ENCODE assay signal across 1 cellular context in the genomic region with DNA sequence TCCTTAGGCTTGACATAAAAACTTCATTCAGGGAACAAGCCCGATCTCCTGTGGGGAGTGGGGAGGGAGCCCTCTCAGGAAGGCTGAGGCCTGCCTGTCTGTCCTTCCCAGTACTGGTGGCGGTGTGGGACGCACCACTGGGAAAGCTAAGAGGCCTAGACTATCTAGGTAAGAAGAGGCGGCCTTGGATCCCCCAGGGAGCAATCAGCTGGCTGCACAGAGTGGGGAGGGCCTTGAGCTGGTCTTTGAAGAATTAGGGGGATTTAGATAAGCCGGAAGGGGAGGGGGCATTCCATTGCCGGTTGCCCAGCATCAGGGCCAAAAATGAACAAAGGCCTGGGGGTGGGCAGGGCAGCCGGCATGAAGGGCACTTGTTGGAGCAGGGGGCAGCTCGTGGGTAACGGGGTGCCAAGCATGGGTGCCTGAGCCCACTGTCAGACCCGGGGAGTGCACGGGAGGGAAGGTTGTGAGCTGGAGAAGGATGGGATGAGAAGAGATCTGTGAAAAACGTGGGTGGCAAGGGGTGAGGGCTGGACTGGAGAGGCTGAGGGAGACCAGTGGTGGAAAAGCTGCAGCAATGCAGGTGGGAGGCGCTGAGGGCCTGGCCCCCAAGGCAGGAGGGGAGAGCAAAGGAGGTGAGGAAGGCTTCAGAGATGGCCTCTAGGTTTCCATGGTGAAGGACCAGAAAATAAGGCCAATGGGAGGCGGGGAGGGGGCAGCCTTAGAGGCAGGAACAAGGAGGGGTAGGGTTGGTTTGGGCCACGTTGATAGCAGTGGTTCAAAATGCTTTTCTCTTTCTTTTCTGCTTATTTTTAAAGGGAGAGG.
A peak's percentile ranks its signal among the peaks of the same experiment; 100 is the strongest.
TF ChIP-seq lines count a peak whose summit lies in the region.

No MANE protein-coding gene starts in this region.

TF ChIP-seq in HepG2, 621 proteins besides CTCF, POLR2A, EP300 and RAD21 (continued from another document and continues in another):
- TF ChIP-seq, protein P1, sequence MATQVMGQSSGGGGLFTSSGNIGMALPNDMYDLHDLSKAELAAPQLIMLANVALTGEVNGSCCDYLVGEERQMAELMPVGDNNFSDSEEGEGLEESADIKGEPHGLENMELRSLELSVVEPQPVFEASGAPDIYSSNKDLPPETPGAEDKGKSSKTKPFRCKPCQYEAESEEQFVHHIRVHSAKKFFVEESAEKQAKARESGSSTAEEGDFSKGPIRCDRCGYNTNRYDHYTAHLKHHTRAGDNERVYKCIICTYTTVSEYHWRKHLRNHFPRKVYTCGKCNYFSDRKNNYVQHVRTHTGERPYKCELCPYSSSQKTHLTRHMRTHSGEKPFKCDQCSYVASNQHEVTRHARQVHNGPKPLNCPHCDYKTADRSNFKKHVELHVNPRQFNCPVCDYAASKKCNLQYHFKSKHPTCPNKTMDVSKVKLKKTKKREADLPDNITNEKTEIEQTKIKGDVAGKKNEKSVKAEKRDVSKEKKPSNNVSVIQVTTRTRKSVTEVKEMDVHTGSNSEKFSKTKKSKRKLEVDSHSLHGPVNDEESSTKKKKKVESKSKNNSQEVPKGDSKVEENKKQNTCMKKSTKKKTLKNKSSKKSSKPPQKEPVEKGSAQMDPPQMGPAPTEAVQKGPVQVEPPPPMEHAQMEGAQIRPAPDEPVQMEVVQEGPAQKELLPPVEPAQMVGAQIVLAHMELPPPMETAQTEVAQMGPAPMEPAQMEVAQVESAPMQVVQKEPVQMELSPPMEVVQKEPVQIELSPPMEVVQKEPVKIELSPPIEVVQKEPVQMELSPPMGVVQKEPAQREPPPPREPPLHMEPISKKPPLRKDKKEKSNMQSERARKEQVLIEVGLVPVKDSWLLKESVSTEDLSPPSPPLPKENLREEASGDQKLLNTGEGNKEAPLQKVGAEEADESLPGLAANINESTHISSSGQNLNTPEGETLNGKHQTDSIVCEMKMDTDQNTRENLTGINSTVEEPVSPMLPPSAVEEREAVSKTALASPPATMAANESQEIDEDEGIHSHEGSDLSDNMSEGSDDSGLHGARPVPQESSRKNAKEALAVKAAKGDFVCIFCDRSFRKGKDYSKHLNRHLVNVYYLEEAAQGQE (IDR thresholded peaks at IDR 0.05; ENCODE audit: borderline replicate concordance in 1 of 2, low read depth in 1 of 2, low read length in 2 of 2), result no peak
- TF ChIP-seq ZNF441 (CRISPR knock-in tag; IDR thresholded peaks at IDR 0.05; ENCODE audit: borderline replicate concordance), result no peak
- no peak for TF ChIP-seq ZNF10 (CRISPR knock-in tag; IDR thresholded peaks at IDR 0.05; ENCODE audit: borderline replicate concordance, low read depth)
- TF ChIP-seq MLLT10 (CRISPR knock-in tag; IDR thresholded peaks at IDR 0.05), result no peak
- no peak for TF ChIP-seq JDP2 (CRISPR knock-in tag; IDR thresholded peaks at IDR 0.05; ENCODE audit: borderline replicate concordance)
- TF ChIP-seq, protein P2, sequence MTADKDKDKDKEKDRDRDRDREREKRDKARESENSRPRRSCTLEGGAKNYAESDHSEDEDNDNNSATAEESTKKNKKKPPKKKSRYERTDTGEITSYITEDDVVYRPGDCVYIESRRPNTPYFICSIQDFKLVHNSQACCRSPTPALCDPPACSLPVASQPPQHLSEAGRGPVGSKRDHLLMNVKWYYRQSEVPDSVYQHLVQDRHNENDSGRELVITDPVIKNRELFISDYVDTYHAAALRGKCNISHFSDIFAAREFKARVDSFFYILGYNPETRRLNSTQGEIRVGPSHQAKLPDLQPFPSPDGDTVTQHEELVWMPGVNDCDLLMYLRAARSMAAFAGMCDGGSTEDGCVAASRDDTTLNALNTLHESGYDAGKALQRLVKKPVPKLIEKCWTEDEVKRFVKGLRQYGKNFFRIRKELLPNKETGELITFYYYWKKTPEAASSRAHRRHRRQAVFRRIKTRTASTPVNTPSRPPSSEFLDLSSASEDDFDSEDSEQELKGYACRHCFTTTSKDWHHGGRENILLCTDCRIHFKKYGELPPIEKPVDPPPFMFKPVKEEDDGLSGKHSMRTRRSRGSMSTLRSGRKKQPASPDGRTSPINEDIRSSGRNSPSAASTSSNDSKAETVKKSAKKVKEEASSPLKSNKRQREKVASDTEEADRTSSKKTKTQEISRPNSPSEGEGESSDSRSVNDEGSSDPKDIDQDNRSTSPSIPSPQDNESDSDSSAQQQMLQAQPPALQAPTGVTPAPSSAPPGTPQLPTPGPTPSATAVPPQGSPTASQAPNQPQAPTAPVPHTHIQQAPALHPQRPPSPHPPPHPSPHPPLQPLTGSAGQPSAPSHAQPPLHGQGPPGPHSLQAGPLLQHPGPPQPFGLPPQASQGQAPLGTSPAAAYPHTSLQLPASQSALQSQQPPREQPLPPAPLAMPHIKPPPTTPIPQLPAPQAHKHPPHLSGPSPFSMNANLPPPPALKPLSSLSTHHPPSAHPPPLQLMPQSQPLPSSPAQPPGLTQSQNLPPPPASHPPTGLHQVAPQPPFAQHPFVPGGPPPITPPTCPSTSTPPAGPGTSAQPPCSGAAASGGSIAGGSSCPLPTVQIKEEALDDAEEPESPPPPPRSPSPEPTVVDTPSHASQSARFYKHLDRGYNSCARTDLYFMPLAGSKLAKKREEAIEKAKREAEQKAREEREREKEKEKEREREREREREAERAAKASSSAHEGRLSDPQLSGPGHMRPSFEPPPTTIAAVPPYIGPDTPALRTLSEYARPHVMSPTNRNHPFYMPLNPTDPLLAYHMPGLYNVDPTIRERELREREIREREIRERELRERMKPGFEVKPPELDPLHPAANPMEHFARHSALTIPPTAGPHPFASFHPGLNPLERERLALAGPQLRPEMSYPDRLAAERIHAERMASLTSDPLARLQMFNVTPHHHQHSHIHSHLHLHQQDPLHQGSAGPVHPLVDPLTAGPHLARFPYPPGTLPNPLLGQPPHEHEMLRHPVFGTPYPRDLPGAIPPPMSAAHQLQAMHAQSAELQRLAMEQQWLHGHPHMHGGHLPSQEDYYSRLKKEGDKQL (CRISPR knock-in tag; IDR thresholded peaks at IDR 0.05; ENCODE audit: low read depth), result no peak
- TF ChIP-seq ZNF792 (CRISPR knock-in tag; IDR thresholded peaks at IDR 0.05), result no peak
- no peak for TF ChIP-seq HOXA7 (CRISPR knock-in tag; IDR thresholded peaks at IDR 0.05)
- TF ChIP-seq ZNF143 (CRISPR knock-in tag; IDR thresholded peaks at IDR 0.05), result no peak
- TF ChIP-seq ZNF121 (CRISPR knock-in tag; IDR thresholded peaks at IDR 0.05), result no peak
- peak; percentile 72 for TF ChIP-seq ZFY (CRISPR knock-in tag; IDR thresholded peaks at IDR 0.05)
- TF ChIP-seq, protein P3, sequence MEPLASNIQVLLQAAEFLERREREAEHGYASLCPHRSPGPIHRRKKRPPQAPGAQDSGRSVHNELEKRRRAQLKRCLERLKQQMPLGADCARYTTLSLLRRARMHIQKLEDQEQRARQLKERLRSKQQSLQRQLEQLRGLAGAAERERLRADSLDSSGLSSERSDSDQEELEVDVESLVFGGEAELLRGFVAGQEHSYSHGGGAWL (CRISPR knock-in tag; IDR thresholded peaks at IDR 0.05), result no peak
- TF ChIP-seq, protein P4, sequence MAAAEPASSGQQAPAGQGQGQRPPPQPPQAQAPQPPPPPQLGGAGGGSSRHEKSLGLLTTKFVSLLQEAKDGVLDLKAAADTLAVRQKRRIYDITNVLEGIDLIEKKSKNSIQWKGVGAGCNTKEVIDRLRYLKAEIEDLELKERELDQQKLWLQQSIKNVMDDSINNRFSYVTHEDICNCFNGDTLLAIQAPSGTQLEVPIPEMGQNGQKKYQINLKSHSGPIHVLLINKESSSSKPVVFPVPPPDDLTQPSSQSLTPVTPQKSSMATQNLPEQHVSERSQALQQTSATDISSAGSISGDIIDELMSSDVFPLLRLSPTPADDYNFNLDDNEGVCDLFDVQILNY (CRISPR knock-in tag; conservative IDR thresholded peaks at IDR 0.05), result no peak
- TF ChIP-seq DMAP1 (CRISPR knock-in tag; IDR thresholded peaks at IDR 0.05), result no peak
- TF ChIP-seq ZSCAN30 (CRISPR knock-in tag; IDR thresholded peaks at IDR 0.05), result no peak
- no peak for TF ChIP-seq ELF3 (CRISPR knock-in tag; IDR thresholded peaks at IDR 0.05)
- TF ChIP-seq, protein P5, sequence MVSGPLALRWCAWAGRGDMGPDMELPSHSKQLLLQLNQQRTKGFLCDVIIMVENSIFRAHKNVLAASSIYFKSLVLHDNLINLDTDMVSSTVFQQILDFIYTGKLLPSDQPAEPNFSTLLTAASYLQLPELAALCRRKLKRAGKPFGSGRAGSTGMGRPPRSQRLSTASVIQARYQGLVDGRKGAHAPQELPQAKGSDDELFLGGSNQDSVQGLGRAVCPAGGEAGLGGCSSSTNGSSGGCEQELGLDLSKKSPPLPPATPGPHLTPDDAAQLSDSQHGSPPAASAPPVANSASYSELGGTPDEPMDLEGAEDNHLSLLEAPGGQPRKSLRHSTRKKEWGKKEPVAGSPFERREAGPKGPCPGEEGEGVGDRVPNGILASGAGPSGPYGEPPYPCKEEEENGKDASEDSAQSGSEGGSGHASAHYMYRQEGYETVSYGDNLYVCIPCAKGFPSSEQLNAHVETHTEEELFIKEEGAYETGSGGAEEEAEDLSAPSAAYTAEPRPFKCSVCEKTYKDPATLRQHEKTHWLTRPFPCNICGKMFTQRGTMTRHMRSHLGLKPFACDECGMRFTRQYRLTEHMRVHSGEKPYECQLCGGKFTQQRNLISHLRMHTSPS (CRISPR knock-in tag; IDR thresholded peaks at IDR 0.05; ENCODE audit: low read depth), result peak; percentile 90
- peak; percentile 75 for TF ChIP-seq ETV5 (CRISPR knock-in tag; IDR thresholded peaks at IDR 0.05; ENCODE audit: borderline replicate concordance)
- no peak for TF ChIP-seq PRPF4 (IDR thresholded peaks at IDR 0.05; ENCODE audit: low read depth, low read length, poor library complexity, severe bottlenecking)
- peak; percentile 76 for TF ChIP-seq TARDBP (CRISPR knock-in tag; IDR thresholded peaks at IDR 0.05)
- no peak for TF ChIP-seq ZNF788 (CRISPR knock-in tag; IDR thresholded peaks at IDR 0.05; ENCODE audit: borderline replicate concordance)
- no peak for TF ChIP-seq ZSCAN29 (CRISPR knock-in tag; conservative IDR thresholded peaks at IDR 0.05)
- no peak for TF ChIP-seq ZNF546 (CRISPR knock-in tag; conservative IDR thresholded peaks at IDR 0.05)
- no peak for TF ChIP-seq MIXL1 (CRISPR knock-in tag; IDR thresholded peaks at IDR 0.05)
- no peak for TF ChIP-seq NR1H2 (CRISPR knock-in tag; IDR thresholded peaks at IDR 0.05; ENCODE audit: borderline replicate concordance, low read depth)
- TF ChIP-seq, protein P6, sequence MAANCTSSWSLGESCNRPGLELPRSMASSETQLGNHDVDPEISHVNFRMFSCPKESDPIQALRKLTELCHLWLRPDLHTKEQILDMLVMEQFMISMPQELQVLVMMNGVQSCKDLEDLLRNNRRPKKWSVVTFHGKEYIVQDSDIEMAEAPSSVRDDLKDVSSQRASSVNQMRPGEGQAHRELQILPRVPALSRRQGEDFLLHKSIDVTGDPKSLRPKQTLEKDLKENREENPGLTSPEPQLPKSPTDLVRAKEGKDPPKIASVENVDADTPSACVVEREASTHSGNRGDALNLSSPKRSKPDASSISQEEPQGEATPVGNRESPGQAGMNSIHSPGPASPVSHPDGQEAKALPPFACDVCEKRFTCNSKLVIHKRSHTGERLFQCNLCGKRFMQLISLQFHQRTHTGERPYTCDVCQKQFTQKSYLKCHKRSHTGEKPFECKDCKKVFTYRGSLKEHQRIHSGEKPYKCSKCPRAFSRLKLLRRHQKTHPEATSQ (CRISPR knock-in tag; IDR thresholded peaks at IDR 0.05; ENCODE audit: borderline replicate concordance), result no peak
- TF ChIP-seq ZNF572 (CRISPR knock-in tag; IDR thresholded peaks at IDR 0.05), result 0 out of 2 replicates have a peak, but pooled peaks have one; percentile 30
- TF ChIP-seq, protein P7, sequence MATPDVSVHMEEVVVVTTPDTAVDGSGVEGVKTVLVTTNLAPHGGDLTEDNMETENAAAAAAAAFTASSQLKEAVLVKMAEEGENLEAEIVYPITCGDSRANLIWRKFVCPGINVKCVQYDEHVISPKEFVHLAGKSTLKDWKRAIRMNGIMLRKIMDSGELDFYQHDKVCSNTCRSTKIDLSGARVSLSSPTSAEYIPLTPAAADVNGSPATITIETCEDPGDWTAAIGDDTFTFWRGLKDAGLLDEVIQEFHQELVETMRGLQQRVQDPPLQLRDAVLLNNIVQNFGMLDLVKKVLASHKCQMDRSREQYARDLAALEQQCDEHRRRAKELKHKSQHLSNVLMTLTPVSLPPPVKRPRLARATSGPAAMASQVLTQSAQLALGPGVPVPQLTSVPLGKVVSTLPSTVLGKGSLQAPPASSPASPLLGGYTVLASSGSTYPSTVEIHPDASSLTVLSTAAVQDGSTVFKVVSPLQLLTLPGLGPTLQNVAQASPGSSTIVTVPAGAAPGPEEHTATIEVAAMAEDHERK (CRISPR knock-in tag; IDR thresholded peaks at IDR 0.05; ENCODE audit: low read depth), result no peak
- no peak for TF ChIP-seq XRCC5 (optimal IDR thresholded peaks at IDR 0.05; ENCODE audit: low read length)
- TF ChIP-seq TOPORS (CRISPR knock-in tag; IDR thresholded peaks at IDR 0.05), result no peak
- TF ChIP-seq ZNF557 (CRISPR knock-in tag; IDR thresholded peaks at IDR 0.05), result no peak
- TF ChIP-seq ZNF776 (CRISPR knock-in tag; IDR thresholded peaks at IDR 0.05), result no peak
- TF ChIP-seq, protein P8, sequence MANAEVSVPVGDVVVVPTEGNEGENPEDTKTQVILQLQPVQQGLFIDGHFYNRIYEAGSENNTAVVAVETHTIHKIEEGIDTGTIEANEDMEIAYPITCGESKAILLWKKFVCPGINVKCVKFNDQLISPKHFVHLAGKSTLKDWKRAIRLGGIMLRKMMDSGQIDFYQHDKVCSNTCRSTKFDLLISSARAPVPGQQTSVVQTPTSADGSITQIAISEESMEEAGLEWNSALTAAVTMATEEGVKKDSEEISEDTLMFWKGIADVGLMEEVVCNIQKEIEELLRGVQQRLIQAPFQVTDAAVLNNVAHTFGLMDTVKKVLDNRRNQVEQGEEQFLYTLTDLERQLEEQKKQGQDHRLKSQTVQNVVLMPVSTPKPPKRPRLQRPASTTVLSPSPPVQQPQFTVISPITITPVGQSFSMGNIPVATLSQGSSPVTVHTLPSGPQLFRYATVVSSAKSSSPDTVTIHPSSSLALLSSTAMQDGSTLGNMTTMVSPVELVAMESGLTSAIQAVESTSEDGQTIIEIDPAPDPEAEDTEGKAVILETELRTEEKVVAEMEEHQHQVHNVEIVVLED (CRISPR knock-in tag; IDR thresholded peaks at IDR 0.05; ENCODE audit: borderline replicate concordance), result no peak
- TF ChIP-seq, protein P9, sequence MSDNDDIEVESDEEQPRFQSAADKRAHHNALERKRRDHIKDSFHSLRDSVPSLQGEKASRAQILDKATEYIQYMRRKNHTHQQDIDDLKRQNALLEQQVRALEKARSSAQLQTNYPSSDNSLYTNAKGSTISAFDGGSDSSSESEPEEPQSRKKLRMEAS (IDR thresholded peaks at IDR 0.05), result no peak; the same call in 1 of the 2 replicates
- TF ChIP-seq, protein P10, sequence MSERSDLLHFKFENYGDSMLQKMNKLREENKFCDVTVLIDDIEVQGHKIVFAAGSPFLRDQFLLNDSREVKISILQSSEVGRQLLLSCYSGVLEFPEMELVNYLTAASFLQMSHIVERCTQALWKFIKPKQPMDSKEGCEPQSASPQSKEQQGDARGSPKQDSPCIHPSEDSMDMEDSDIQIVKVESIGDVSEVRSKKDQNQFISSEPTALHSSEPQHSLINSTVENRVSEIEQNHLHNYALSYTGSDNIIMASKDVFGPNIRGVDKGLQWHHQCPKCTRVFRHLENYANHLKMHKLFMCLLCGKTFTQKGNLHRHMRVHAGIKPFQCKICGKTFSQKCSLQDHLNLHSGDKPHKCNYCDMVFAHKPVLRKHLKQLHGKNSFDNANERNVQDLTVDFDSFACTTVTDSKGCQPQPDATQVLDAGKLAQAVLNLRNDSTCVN (CRISPR knock-in tag; IDR thresholded peaks at IDR 0.05; ENCODE audit: borderline replicate concordance), result no peak
- no peak for TF ChIP-seq KDM5A (IDR thresholded peaks at IDR 0.05; ENCODE audit: borderline replicate concordance, low read length)
